Comparison of ENCODE assay signal across 9 cellular contexts in the genomic region with DNA sequence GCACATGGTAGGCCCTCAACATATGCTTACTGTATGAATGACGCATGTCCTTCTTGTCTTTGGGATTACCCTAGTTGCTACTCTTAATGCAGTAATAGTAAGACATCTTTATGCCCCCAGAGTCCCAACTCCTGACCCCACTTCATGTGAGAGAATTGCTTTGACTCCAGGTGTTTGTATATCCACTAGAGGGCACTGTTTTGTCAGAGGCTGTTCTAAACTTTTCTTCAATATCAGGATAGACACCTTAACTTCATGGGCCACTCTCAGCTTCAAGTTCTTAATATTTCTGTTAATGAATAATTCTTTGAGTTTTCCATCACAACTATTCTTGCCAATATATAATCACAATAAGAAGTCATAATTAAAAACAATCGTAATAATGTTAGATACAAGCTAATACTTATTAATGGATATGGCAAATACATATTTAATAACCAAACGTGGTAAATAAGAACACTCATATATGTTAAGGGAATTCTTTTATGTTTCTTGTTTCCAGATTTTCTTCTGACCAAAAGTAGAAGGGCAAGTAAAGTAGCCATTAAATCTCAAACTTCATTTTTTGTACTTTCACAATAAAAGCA.
A peak's percentile ranks its signal among the peaks of the same experiment; 100 is the strongest.
DNase-seq lines count a peak whose midpoint lies in the region; ATAC-seq, FAIRE-seq and TF ChIP-seq lines count a peak whose summit lies in the region.
"Had no signal": no experiment of that assay in that cellular context is flagged by ENCODE, and none has a peak within 500 bp of the region (broad histone marks: within the 10 kb centered on the region; RNA-seq: fewer than 3 reads in every experiment).

No MANE protein-coding gene starts in this region.

- H3K4me3 Mint-ChIP-seq in memory B cell = no peak overlapping the region

- peaks cover 6% of the 10 kb centered on the region for H3K27me3 Mint-ChIP-seq in memory B cell

- peak; percentile 63 for TF ChIP-seq CTCF in bronchial epithelial cell (IDR thresholded peaks at IDR 0.05; ENCODE audit: insufficient read depth, low read length, severe bottlenecking)

- H3K27ac Mint-ChIP-seq in memory B cell = no peak overlapping the region

- ATAC-seq in HG03066 (IDR thresholded peaks at IDR 0.05; ENCODE audit: low read depth, unreplicated experiment) (peak; percentile 68), memory B cell (ENCODE audit: low read depth) (peak; percentile 17)

- H3K9me3 Mint-ChIP-seq in memory B cell = peaks cover 8% of the 10 kb centered on the region

- peaks cover 4% of the 10 kb centered on the region for H3K36me3 Mint-ChIP-seq in memory B cell

- no peaks in the 10 kb centered on the region for H3K27me3 ChIP-seq in bronchial epithelial cell (ENCODE audit: control insufficient read depth, insufficient read depth, low read length)
- H3K27me3 ChIP-seq: BLaER1 had no signal

- DNase-seq in NCI-H2171 treated with DMSO at 0.1 percent for 48 hours (lab: John Stamatoyannopoulos, UW) (peak; percentile 11), NCI-H2171 (lab: John Stamatoyannopoulos, UW) (no peak), NCI-H69 (lab: John Stamatoyannopoulos, UW) (peak; percentile 67), bronchial epithelial cell (ENCODE audit: low read depth) (peak; percentile 35), memory B cell (ENCODE audit: low spot score in 2 of 2) (no peak), GM03348 (ENCODE audit: low spot score) (no peak), ureter (ENCODE audit: low spot score) (no peak)

- no peaks in the 10 kb centered on the region for H3K4me1 Mint-ChIP-seq in memory B cell

- no peak for FAIRE-seq in bronchial epithelial cell (lab: Jason Lieb, UNC)

- no peaks in the 10 kb centered on the region for H3K36me3 ChIP-seq in bronchial epithelial cell (ENCODE audit: control insufficient read depth, insufficient read depth, low read length)
- H3K36me3 ChIP-seq: BLaER1 had no signal

- H3K4me3 ChIP-seq in bronchial epithelial cell (ENCODE audit: low read depth, low read length) = no peak overlapping the region
- H3K4me3 ChIP-seq: BLaER1 had no signal

Comparison
In these comparisons a context has a peak if more than half of its experiments do, and no peak if none do; other contexts are left out.
1. DNase-seq: peak in NCI-H2171 treated with DMSO at 0.1 percent for 48 hours (single experiment), NCI-H69 (single experiment) and bronchial epithelial cell (single experiment); none in NCI-H2171 (single experiment), memory B cell (0 of 2), GM03348 (single experiment) and ureter (single experiment).